In the genomic region with DNA sequence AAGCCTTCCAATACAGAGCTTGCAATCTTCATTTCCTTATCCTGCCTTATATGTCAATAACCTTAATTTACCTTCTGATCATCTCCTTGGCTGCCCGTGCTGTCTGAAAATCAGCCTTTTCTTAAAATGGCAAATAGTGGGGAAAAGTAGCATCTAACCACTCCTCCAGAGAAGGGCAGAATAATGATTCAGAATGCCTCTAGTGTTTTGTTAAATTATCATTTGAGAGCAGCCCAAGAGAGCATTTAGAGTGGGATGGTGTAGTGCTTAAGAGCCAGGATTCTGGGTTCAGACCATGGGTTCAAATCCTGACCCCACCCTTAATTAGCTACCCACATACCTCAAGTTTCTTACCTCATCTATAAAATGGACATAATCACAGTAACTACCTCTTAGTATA, we compare ENCODE assay signal across 11 cellular contexts. TPM values are rescaled to one million over a fixed set of nuclear protein-coding genes. Genes with fewer than 3 reads are reported as not detected.
A peak's percentile ranks its signal among the peaks of the same experiment; 100 is the strongest.
DNase-seq lines count a peak whose midpoint lies in the region; ATAC-seq and TF ChIP-seq lines count a peak whose summit lies in the region.
"Had no signal": no experiment of that assay in that cellular context is flagged by ENCODE, and none has a peak within 500 bp of the region (broad histone marks: within the 10 kb centered on the region; RNA-seq: fewer than 3 reads in every experiment).

No MANE protein-coding gene starts in this region.

- no peak overlapping the region for H3K4me3 ChIP-seq in stomach
- H3K4me3 ChIP-seq: upper lobe of left lung had no signal

- peaks cover 8 to 27% (median 20%) of the 10 kb centered on the region in 4 donors for H3K4me1 ChIP-seq in stomach

- no peak for TF ChIP-seq CTCF in stomach (IDR thresholded peaks at IDR 0.05)

- no peak for ATAC-seq in memory B cell (ENCODE audit: low read depth)
- ATAC-seq in sciatic nerve: no peak
- no peak for ATAC-seq in HG02938 (IDR thresholded peaks at IDR 0.05; ENCODE audit: unreplicated experiment)
- no peak for ATAC-seq in HG03135 (IDR thresholded peaks at IDR 0.05; ENCODE audit: unreplicated experiment)
- ATAC-seq: left colon had no signal

- DNase-seq in activated T-cell treated with anti-CD3 and anti-CD28 coated beads, Interleukin-2, amount 50 U/mL, for 24 hours: no peak
- DNase-seq in activated T-cell treated with anti-CD3 and anti-CD28 coated beads for 4 hours (no peak), memory B cell (ENCODE audit: low spot score in 2 of 2) (no peak), stomach (no peak), sciatic nerve (ENCODE audit: low spot score) (no peak)
- DNase-seq: left colon, NCI-H2029 treated with DMSO at 0.1 percent for 48 hours, upper lobe of left lung had no signal

- H3K9me3 ChIP-seq in stomach: no peaks in the 10 kb centered on the region
- H3K9me3 ChIP-seq: upper lobe of left lung had no signal

- WGBS in stomach, 5 donors: 19 to 50% (median 38%) methylated on average over 1 of the region's 1 CpG

- no peaks in the 10 kb centered on the region for H3K27me3 ChIP-seq in stomach
- H3K27me3 ChIP-seq: upper lobe of left lung had no signal

- no peaks in the 10 kb centered on the region for H3K27me3 Mint-ChIP-seq in activated T-cell treated with anti-CD3 and anti-CD28 coated beads, Interleukin-2, amount 50 U/mL, for 24 hours
- H3K27me3 Mint-ChIP-seq in activated naive CD8-positive, alpha-beta T cell: no peaks in the 10 kb centered on the region
- no peaks in the 10 kb centered on the region for H3K27me3 Mint-ChIP-seq in memory B cell

- TF ChIP-seq POLR2A in stomach (IDR thresholded peaks at IDR 0.05): no peak

- peak overlapping the region; percentile 83 for H3K27ac Mint-ChIP-seq in activated T-cell treated with anti-CD3 and anti-CD28 coated beads, Interleukin-2, amount 50 U/mL, for 24 hours
- peak overlapping the region; percentile 93 for H3K27ac Mint-ChIP-seq in activated naive CD8-positive, alpha-beta T cell
- H3K27ac Mint-ChIP-seq in memory B cell: peak overlapping the region; percentile 84

- H3K27ac ChIP-seq in stomach: peak overlapping the region in 4 of 5 donors; percentile 41 to 73 (median 61)

- H3K4me3 Mint-ChIP-seq in activated T-cell treated with anti-CD3 and anti-CD28 coated beads, Interleukin-2, amount 50 U/mL, for 24 hours: peak overlapping the region; percentile 53
- peak overlapping the region; percentile 83 for H3K4me3 Mint-ChIP-seq in activated naive CD8-positive, alpha-beta T cell
- no peak overlapping the region for H3K4me3 Mint-ChIP-seq in memory B cell

- H3K9me3 Mint-ChIP-seq in activated T-cell treated with anti-CD3 and anti-CD28 coated beads, Interleukin-2, amount 50 U/mL, for 24 hours: no peaks in the 10 kb centered on the region
- no peaks in the 10 kb centered on the region for H3K9me3 Mint-ChIP-seq in activated naive CD8-positive, alpha-beta T cell (ENCODE audit: low read depth)
- no peaks in the 10 kb centered on the region for H3K9me3 Mint-ChIP-seq in memory B cell

- no peaks in the 10 kb centered on the region for H3K36me3 Mint-ChIP-seq in activated T-cell treated with anti-CD3 and anti-CD28 coated beads, Interleukin-2, amount 50 U/mL, for 24 hours (ENCODE audit: low read depth)
- no peaks in the 10 kb centered on the region for H3K36me3 Mint-ChIP-seq in activated naive CD8-positive, alpha-beta T cell
- H3K36me3 Mint-ChIP-seq in memory B cell: no peaks in the 10 kb centered on the region

- TF ChIP-seq EP300 in stomach (IDR thresholded peaks at IDR 0.05): no peak

- peaks cover 43% of the 10 kb centered on the region for H3K4me1 Mint-ChIP-seq in activated T-cell treated with anti-CD3 and anti-CD28 coated beads, Interleukin-2, amount 50 U/mL, for 24 hours (ENCODE audit: low read depth)
- H3K4me1 Mint-ChIP-seq in activated naive CD8-positive, alpha-beta T cell (ENCODE audit: low read depth): peaks cover 43% of the 10 kb centered on the region
- H3K4me1 Mint-ChIP-seq in memory B cell: peaks cover 29% of the 10 kb centered on the region

- intact Hi-C loops in stomach (cut with DNase I; ENCODE audit: low total_unique reads): no loop called here
- intact Hi-C loops in sciatic nerve (cut with DNase I): no loop called here

- H3K36me3 ChIP-seq in stomach: no peaks in the 10 kb centered on the region
- H3K36me3 ChIP-seq: upper lobe of left lung had no signal

RNA-seq across cellular contexts. Expression of gene TMEM139, which starts 4.6 kb away (rescaled TPM):
- total RNA-seq in stomach: 1 to 10 TPM in 4 of 5 donors, under 1 TPM in 1; 0.89 to 9.6 (median 4.6) TPM
- polyA plus RNA-seq in stomach: 10 to 100 TPM in 1 of 3 donors, 1 to 10 TPM in 2; 5.3 to 15.3 (median 8.4) TPM
- 10.9 TPM for total RNA-seq in sciatic nerve

RNA-seq across cellular contexts. Expression of gene CASP2, which starts 8.0 kb away (rescaled TPM):
- 10 to 100 TPM; 10.5 to 27.7 (median 22.0) TPM for total RNA-seq in stomach
- polyA plus RNA-seq in stomach: 1 to 10 TPM; 4.6 to 7.0 (median 5.0) TPM
- total RNA-seq in sciatic nerve: 33.8 TPM

RNA-seq across cellular contexts. Expression of gene GSTK1, which starts 16.9 kb away (rescaled TPM):
- total RNA-seq in stomach (100 to 1,000 TPM in 4 of 5 donors, 10 to 100 TPM in 1; 71.8 to 305 (median 164) TPM), sciatic nerve (155 TPM)
- polyA plus RNA-seq in stomach: 100 to 1,000 TPM; 118 to 177 (median 141) TPM

RNA-seq across cellular contexts. Expression of gene CLCN1, which starts 35.8 kb away (rescaled TPM):
- total RNA-seq in stomach: not detected
- under 1 TPM in 1 of 3 donors, not detected in 2; 0.28 TPM for polyA plus RNA-seq in stomach
- total RNA-seq in sciatic nerve: not detected
- total RNA-seq: left colon had no signal

RNA-seq across cellular contexts. Expression of gene TAS2R40, which starts 58.3 kb away (rescaled TPM):
- total RNA-seq in stomach (not detected), sciatic nerve (not detected)
- not detected for polyA plus RNA-seq in stomach
- total RNA-seq: left colon, upper lobe of left lung had no signal
